10 cellular contexts compared by ENCODE assay signal in genomic region chr10:97726636-97727178, GRCh38. TPM values are rescaled to one million over a fixed set of nuclear protein-coding genes. Genes with fewer than 3 reads are reported as not detected.
DNase-seq lines count a peak whose midpoint lies in the region; ATAC-seq lines count a peak whose summit lies in the region.
"Had no signal": no experiment of that assay in that cellular context is flagged by ENCODE, and none has a peak within 500 bp of the region (broad histone marks: within the 10 kb centered on the region; RNA-seq: fewer than 3 reads in every experiment).

No MANE protein-coding gene starts in this region.

- H3K4me3 ChIP-seq in Karpas-422 (ENCODE audit: low read length) (no peak overlapping the region), muscle layer of colon (ENCODE audit: low read depth in 1 of 2, low read length in 2 of 2) (no peak overlapping the region)
- H3K4me3 ChIP-seq: cardiac muscle cell had no signal

- H2AFZ ChIP-seq in Karpas-422 (ENCODE audit: low read length) = 0 out of 2 replicates have a peak overlapping the region, but pooled peaks have one; percentile 36

- H3K9ac ChIP-seq in Karpas-422 (ENCODE audit: low read length) (no peak overlapping the region), muscle layer of colon (ENCODE audit: low read length) (no peak overlapping the region)

- no peaks in the 10 kb centered on the region for H3K79me2 ChIP-seq in Karpas-422 (ENCODE audit: low read length)

- no peak for ATAC-seq in HG03432 (IDR thresholded peaks at IDR 0.05; ENCODE audit: unreplicated experiment)
- no peak for ATAC-seq in GM19467 (IDR thresholded peaks at IDR 0.05; ENCODE audit: unreplicated experiment)

- peak overlapping the region; percentile 24 for H3K4me2 ChIP-seq in Karpas-422 (ENCODE audit: low read depth, low read length, poor library complexity, severe bottlenecking)

- DNase-seq in AG08395 (ENCODE audit: low spot score) (peak; percentile 70), Karpas-422 (no peak), epithelial cell of prostate (ENCODE audit: low read depth, low spot score) (peak; percentile 72)
- DNase-seq in activated CD4-positive, CD25-positive, alpha-beta regulatory T cell treated with anti-CD3 and anti-CD28 coated beads, Interleukin-2, amount 50 U/mL, for 72 hours = no peak
- no peak for DNase-seq in activated CD8-positive, alpha-beta memory T cell treated with anti-CD3 and anti-CD28 coated beads, Interleukin-2, amount 50 U/mL, for 4 hours
- DNase-seq: DND-41 had no signal

- H3K4me1 ChIP-seq in Karpas-422 (ENCODE audit: low read length) (no peaks in the 10 kb centered on the region), muscle layer of colon (ENCODE audit: insufficient read depth, low read length) (peaks cover 10% of the 10 kb centered on the region)

- no peaks in the 10 kb centered on the region for H4K20me1 ChIP-seq in Karpas-422 (ENCODE audit: insufficient read depth, low read depth, low read length)

- H3K9me2 ChIP-seq in Karpas-422 (replicated peaks; ENCODE audit: insufficient read depth, low read length) = no peaks in the 10 kb centered on the region

- no peak overlapping the region for H3K27ac ChIP-seq in Karpas-422 (ENCODE audit: low read length)
- peak overlapping the region; percentile 90 for H3K27ac ChIP-seq in epithelial cell of prostate
- peak overlapping the region; percentile 65 for H3K27ac ChIP-seq in muscle layer of colon (ENCODE audit: low read depth, low read length)
- H3K27ac ChIP-seq: cardiac muscle cell had no signal

- H3K9me3 ChIP-seq in Karpas-422 (ENCODE audit: low read length) = no peaks in the 10 kb centered on the region
- no peaks in the 10 kb centered on the region for H3K9me3 ChIP-seq in muscle layer of colon (ENCODE audit: low read length)

- H3K36me3 ChIP-seq in Karpas-422 (ENCODE audit: insufficient read depth, low read length) (no peaks in the 10 kb centered on the region), muscle layer of colon (ENCODE audit: insufficient read depth, low read length) (peaks cover 7% of the 10 kb centered on the region)
- H3K36me3 ChIP-seq: cardiac muscle cell had no signal

- H3K27me3 ChIP-seq in Karpas-422 (ENCODE audit: low read length) (no peaks in the 10 kb centered on the region), muscle layer of colon (ENCODE audit: control insufficient read depth in 1 of 2, insufficient read depth in 2 of 2, low read length in 2 of 2) (no peaks in the 10 kb centered on the region)
- H3K27me3 ChIP-seq: cardiac muscle cell had no signal

RNA-seq across cellular contexts. Expression of gene ZFYVE27, which starts 10.2 kb away (rescaled TPM):
- total RNA-seq in Karpas-422 (2014; rRNA removed; shearing (Covaris generic); ENCODE audit: low replicate concordance) = 16.9 and 19.6 TPM in 2 replicates

RNA-seq across cellular contexts. Expression of gene MARVELD1, which starts 13.2 kb away (rescaled TPM):
- not detected in 2 replicates for total RNA-seq in Karpas-422 (2014; rRNA removed; shearing (Covaris generic); ENCODE audit: low replicate concordance)

RNA-seq across cellular contexts. Expression of gene AVPI1, which starts 39.7 kb away (rescaled TPM):
- not detected in 2 replicates for total RNA-seq in Karpas-422 (2014; rRNA removed; shearing (Covaris generic); ENCODE audit: low replicate concordance)

RNA-seq across cellular contexts. Expression of gene SFRP5, which starts 45.1 kb away (rescaled TPM):
- total RNA-seq in Karpas-422 (2014; rRNA removed; shearing (Covaris generic); ENCODE audit: low replicate concordance) = not detected in 2 replicates

Comparison
In these comparisons a context has a peak if more than half of its experiments do, and no peak if none do; other contexts are left out.
1. DNase-seq: peak in AG08395 (single experiment) and epithelial cell of prostate (single experiment); none in Karpas-422 (single experiment), activated CD4-positive, CD25-positive, alpha-beta regulatory T cell treated with anti-CD3 and anti-CD28 coated beads, Interleukin-2, amount 50 U/mL, for 72 hours (single experiment) and activated CD8-positive, alpha-beta memory T cell treated with anti-CD3 and anti-CD28 coated beads, Interleukin-2, amount 50 U/mL, for 4 hours (single experiment).